Comparison of ENCODE assay signal across 1 cellular context in the genomic region with DNA sequence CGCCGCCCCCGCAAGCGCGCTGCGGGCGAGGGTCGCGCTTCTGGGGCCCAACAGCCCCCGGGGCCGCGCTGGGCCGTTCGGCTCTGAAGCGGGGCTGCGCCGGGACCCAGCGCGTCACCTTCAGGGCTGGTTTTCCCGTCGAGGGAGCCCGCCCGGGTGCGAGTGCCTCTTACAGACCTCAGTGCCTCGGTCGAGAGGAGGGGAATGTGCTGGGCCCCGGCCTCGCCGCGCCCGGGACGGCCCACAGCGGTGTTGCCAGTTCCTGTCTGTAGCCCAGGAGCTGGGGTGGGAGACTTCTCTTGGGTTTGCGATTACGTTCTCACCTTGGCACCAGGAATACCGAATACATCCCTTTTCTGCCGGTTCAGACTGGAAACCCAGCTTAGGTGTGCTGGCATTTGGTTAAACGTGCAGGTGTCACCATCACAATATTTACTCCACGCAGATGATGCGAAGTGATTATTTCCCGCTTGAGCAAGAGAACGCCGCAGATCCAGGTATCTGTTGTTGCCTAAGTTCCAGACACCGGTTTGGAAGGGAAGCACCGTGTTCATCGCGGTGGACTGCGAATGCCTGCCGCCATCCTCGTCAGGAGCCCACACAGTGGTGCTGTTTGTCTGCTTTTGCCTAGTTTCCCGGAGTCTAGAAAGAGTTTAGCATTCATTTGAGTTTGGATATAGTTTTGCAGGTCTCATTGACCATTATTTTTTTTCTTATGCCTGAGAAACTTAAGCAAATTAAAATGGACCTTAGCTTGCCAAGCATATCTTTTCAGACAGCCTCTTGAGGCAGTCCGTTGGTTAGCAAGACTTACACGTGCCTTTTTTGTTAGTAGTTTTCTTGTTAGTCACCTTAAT.
TF ChIP-seq lines count a peak whose summit lies in the region.

No MANE protein-coding gene starts in this region.

TF ChIP-seq in K562, 482 proteins besides CTCF, POLR2A, EP300 and RAD21 (continued from another document and continues in another):
- TF ChIP-seq, protein P1, sequence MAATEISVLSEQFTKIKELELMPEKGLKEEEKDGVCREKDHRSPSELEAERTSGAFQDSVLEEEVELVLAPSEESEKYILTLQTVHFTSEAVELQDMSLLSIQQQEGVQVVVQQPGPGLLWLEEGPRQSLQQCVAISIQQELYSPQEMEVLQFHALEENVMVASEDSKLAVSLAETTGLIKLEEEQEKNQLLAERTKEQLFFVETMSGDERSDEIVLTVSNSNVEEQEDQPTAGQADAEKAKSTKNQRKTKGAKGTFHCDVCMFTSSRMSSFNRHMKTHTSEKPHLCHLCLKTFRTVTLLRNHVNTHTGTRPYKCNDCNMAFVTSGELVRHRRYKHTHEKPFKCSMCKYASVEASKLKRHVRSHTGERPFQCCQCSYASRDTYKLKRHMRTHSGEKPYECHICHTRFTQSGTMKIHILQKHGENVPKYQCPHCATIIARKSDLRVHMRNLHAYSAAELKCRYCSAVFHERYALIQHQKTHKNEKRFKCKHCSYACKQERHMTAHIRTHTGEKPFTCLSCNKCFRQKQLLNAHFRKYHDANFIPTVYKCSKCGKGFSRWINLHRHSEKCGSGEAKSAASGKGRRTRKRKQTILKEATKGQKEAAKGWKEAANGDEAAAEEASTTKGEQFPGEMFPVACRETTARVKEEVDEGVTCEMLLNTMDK (IDR thresholded peaks at IDR 0.05; ENCODE audit: borderline replicate concordance, insufficient read depth, low read depth, low read length, poor library complexity, severe bottlenecking): peak; percentile 39
- no peak for TF ChIP-seq TSC22D4 (tag; IDR thresholded peaks at IDR 0.05)
- no peak for TF ChIP-seq BRF2 (IDR thresholded peaks at IDR 0.05; ENCODE audit: borderline replicate concordance, insufficient read depth, insufficient read length)
- no peak for TF ChIP-seq THRAP3 (IDR thresholded peaks at IDR 0.05; ENCODE audit: borderline replicate concordance)
- TF ChIP-seq HMG20A (CRISPR knock-in tag; conservative IDR thresholded peaks at IDR 0.05): no peak
- peak in 1 of 2 experiments; percentile 58; a peak in 2 of 4 replicates for TF ChIP-seq MNT (conservative IDR thresholded peaks at IDR 0.05)
- TF ChIP-seq ZNF143 (CRISPR knock-in tag; IDR thresholded peaks at IDR 0.05): no peak; the same call in 1 of the 2 replicates
- no peak for TF ChIP-seq ZNF124 (CRISPR knock-in tag; IDR thresholded peaks at IDR 0.05)
- TF ChIP-seq, protein P2, sequence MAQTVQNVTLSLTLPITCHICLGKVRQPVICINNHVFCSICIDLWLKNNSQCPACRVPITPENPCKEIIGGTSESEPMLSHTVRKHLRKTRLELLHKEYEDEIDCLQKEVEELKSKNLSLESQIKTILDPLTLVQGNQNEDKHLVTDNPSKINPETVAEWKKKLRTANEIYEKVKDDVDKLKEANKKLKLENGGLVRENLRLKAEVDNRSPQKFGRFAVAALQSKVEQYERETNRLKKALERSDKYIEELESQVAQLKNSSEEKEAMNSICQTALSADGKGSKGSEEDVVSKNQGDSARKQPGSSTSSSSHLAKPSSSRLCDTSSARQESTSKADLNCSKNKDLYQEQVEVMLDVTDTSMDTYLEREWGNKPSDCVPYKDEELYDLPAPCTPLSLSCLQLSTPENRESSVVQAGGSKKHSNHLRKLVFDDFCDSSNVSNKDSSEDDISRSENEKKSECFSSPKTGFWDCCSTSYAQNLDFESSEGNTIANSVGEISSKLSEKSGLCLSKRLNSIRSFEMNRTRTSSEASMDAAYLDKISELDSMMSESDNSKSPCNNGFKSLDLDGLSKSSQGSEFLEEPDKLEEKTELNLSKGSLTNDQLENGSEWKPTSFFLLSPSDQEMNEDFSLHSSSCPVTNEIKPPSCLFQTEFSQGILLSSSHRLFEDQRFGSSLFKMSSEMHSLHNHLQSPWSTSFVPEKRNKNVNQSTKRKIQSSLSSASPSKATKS (CRISPR knock-in tag; IDR thresholded peaks at IDR 0.05): no peak
- TF ChIP-seq ZKSCAN3 (CRISPR knock-in tag; IDR thresholded peaks at IDR 0.05): no peak
- no peak for TF ChIP-seq USF1 (CRISPR knock-in tag; IDR thresholded peaks at IDR 0.05)
- no peak for TF ChIP-seq PML (IDR thresholded peaks at IDR 0.05; ENCODE audit: low read length)
- TF ChIP-seq CBFA2T3 (IDR thresholded peaks at IDR 0.05): no peak
- 0 out of 2 replicates have a peak, but pooled peaks have one; percentile 7 for TF ChIP-seq CREM (IDR thresholded peaks at IDR 0.05; ENCODE audit: low read depth)
- 0 out of 2 replicates have a peak, but pooled peaks have one; percentile 52 for TF ChIP-seq ETV5 (CRISPR knock-in tag; IDR thresholded peaks at IDR 0.05; ENCODE audit: low read depth)
- TF ChIP-seq FOS (IDR thresholded peaks at IDR 0.05; ENCODE audit: extremely low read depth, insufficient read length): no peak
- TF ChIP-seq, protein P3, sequence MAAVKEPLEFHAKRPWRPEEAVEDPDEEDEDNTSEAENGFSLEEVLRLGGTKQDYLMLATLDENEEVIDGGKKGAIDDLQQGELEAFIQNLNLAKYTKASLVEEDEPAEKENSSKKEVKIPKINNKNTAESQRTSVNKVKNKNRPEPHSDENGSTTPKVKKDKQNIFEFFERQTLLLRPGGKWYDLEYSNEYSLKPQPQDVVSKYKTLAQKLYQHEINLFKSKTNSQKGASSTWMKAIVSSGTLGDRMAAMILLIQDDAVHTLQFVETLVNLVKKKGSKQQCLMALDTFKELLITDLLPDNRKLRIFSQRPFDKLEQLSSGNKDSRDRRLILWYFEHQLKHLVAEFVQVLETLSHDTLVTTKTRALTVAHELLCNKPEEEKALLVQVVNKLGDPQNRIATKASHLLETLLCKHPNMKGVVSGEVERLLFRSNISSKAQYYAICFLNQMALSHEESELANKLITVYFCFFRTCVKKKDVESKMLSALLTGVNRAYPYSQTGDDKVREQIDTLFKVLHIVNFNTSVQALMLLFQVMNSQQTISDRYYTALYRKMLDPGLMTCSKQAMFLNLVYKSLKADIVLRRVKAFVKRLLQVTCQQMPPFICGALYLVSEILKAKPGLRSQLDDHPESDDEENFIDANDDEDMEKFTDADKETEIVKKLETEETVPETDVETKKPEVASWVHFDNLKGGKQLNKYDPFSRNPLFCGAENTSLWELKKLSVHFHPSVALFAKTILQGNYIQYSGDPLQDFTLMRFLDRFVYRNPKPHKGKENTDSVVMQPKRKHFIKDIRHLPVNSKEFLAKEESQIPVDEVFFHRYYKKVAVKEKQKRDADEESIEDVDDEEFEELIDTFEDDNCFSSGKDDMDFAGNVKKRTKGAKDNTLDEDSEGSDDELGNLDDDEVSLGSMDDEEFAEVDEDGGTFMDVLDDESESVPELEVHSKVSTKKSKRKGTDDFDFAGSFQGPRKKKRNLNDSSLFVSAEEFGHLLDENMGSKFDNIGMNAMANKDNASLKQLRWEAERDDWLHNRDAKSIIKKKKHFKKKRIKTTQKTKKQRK (IDR thresholded peaks at IDR 0.05; ENCODE audit: borderline replicate concordance, low read depth, low read length): no peak
- no peak for TF ChIP-seq ZC3H11A (IDR thresholded peaks at IDR 0.05; ENCODE audit: low read depth, low read length)
- peak; percentile 65 for TF ChIP-seq SMARCC2 (IDR thresholded peaks at IDR 0.05; ENCODE audit: low read depth)
- TF ChIP-seq KDM4B (IDR thresholded peaks at IDR 0.05; ENCODE audit: borderline replicate concordance in 2 of 2, low read depth in 1 of 2): no peak
- no peak for TF ChIP-seq HOXB6 (CRISPR knock-in tag; IDR thresholded peaks at IDR 0.05; ENCODE audit: borderline replicate concordance)
- no peak for TF ChIP-seq ETS2 (tag; IDR thresholded peaks at IDR 0.05; ENCODE audit: borderline replicate concordance, poor library complexity, severe bottlenecking)
- TF ChIP-seq, protein P4, sequence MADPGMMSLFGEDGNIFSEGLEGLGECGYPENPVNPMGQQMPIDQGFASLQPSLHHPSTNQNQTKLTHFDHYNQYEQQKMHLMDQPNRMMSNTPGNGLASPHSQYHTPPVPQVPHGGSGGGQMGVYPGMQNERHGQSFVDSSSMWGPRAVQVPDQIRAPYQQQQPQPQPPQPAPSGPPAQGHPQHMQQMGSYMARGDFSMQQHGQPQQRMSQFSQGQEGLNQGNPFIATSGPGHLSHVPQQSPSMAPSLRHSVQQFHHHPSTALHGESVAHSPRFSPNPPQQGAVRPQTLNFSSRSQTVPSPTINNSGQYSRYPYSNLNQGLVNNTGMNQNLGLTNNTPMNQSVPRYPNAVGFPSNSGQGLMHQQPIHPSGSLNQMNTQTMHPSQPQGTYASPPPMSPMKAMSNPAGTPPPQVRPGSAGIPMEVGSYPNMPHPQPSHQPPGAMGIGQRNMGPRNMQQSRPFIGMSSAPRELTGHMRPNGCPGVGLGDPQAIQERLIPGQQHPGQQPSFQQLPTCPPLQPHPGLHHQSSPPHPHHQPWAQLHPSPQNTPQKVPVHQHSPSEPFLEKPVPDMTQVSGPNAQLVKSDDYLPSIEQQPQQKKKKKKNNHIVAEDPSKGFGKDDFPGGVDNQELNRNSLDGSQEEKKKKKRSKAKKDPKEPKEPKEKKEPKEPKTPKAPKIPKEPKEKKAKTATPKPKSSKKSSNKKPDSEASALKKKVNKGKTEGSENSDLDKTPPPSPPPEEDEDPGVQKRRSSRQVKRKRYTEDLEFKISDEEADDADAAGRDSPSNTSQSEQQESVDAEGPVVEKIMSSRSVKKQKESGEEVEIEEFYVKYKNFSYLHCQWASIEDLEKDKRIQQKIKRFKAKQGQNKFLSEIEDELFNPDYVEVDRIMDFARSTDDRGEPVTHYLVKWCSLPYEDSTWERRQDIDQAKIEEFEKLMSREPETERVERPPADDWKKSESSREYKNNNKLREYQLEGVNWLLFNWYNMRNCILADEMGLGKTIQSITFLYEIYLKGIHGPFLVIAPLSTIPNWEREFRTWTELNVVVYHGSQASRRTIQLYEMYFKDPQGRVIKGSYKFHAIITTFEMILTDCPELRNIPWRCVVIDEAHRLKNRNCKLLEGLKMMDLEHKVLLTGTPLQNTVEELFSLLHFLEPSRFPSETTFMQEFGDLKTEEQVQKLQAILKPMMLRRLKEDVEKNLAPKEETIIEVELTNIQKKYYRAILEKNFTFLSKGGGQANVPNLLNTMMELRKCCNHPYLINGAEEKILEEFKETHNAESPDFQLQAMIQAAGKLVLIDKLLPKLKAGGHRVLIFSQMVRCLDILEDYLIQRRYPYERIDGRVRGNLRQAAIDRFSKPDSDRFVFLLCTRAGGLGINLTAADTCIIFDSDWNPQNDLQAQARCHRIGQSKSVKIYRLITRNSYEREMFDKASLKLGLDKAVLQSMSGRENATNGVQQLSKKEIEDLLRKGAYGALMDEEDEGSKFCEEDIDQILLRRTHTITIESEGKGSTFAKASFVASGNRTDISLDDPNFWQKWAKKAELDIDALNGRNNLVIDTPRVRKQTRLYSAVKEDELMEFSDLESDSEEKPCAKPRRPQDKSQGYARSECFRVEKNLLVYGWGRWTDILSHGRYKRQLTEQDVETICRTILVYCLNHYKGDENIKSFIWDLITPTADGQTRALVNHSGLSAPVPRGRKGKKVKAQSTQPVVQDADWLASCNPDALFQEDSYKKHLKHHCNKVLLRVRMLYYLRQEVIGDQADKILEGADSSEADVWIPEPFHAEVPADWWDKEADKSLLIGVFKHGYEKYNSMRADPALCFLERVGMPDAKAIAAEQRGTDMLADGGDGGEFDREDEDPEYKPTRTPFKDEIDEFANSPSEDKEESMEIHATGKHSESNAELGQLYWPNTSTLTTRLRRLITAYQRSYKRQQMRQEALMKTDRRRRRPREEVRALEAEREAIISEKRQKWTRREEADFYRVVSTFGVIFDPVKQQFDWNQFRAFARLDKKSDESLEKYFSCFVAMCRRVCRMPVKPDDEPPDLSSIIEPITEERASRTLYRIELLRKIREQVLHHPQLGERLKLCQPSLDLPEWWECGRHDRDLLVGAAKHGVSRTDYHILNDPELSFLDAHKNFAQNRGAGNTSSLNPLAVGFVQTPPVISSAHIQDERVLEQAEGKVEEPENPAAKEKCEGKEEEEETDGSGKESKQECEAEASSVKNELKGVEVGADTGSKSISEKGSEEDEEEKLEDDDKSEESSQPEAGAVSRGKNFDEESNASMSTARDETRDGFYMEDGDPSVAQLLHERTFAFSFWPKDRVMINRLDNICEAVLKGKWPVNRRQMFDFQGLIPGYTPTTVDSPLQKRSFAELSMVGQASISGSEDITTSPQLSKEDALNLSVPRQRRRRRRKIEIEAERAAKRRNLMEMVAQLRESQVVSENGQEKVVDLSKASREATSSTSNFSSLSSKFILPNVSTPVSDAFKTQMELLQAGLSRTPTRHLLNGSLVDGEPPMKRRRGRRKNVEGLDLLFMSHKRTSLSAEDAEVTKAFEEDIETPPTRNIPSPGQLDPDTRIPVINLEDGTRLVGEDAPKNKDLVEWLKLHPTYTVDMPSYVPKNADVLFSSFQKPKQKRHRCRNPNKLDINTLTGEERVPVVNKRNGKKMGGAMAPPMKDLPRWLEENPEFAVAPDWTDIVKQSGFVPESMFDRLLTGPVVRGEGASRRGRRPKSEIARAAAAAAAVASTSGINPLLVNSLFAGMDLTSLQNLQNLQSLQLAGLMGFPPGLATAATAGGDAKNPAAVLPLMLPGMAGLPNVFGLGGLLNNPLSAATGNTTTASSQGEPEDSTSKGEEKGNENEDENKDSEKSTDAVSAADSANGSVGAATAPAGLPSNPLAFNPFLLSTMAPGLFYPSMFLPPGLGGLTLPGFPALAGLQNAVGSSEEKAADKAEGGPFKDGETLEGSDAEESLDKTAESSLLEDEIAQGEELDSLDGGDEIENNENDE (IDR thresholded peaks at IDR 0.05; ENCODE audit: low read depth, low read length): no peak
- TF ChIP-seq MYNN (IDR thresholded peaks at IDR 0.05): no peak
- TF ChIP-seq MYNN (CRISPR knock-in tag; IDR thresholded peaks at IDR 0.05): no peak
- TF ChIP-seq NRF1 (conservative IDR thresholded peaks at IDR 0.05 in 1 of 2, IDR thresholded peaks at IDR 0.05 in 1 of 2): peak; percentile 27 to 38; a peak in 3 of 4 replicates
- no peak for TF ChIP-seq DIDO1 (tag; IDR thresholded peaks at IDR 0.05; ENCODE audit: low read depth)
- TF ChIP-seq MTF1 (CRISPR knock-in tag; IDR thresholded peaks at IDR 0.05; ENCODE audit: borderline replicate concordance): no peak
